Comparison of ENCODE assay signal across 1 cellular context in the genomic region with DNA sequence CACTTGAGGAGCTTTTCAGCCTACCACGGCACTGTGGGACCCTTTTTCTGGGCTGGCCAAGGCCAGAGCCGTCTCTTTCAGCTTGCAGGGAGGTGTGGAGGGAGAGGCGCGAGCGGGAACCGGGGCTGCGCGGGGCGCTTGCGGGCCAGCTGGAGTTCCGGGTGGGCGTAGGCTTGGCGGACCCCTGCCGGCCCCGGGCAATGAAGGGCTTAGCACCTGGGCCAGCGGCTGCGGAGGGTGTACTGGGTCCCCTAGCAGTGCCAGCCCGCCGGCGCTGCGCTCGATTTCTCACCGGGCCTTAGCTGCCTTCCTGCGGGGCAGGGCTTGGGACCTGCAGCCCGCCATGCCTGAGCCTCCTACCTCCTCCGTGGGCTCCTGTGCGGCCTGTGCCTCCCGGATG.
TF ChIP-seq lines count a peak whose summit lies in the region.

No MANE protein-coding gene starts in this region.

TF ChIP-seq in K562, 482 proteins besides CTCF, POLR2A, EP300 and RAD21:
- TF ChIP-seq, protein P1, sequence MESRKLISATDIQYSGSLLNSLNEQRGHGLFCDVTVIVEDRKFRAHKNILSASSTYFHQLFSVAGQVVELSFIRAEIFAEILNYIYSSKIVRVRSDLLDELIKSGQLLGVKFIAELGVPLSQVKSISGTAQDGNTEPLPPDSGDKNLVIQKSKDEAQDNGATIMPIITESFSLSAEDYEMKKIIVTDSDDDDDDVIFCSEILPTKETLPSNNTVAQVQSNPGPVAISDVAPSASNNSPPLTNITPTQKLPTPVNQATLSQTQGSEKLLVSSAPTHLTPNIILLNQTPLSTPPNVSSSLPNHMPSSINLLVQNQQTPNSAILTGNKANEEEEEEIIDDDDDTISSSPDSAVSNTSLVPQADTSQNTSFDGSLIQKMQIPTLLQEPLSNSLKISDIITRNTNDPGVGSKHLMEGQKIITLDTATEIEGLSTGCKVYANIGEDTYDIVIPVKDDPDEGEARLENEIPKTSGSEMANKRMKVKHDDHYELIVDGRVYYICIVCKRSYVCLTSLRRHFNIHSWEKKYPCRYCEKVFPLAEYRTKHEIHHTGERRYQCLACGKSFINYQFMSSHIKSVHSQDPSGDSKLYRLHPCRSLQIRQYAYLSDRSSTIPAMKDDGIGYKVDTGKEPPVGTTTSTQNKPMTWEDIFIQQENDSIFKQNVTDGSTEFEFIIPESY (CRISPR knock-in tag; IDR thresholded peaks at IDR 0.05) = peak; percentile 50; the same call in 1 of the 2 replicates
